20 cellular contexts compared by ENCODE assay signal in genomic region chr2:231007159-231008045, GRCh38. TPM values are rescaled to one million over a fixed set of nuclear protein-coding genes. Genes with fewer than 3 reads are reported as not detected.
A peak's percentile ranks its signal among the peaks of the same experiment; 100 is the strongest.
DNase-seq lines count a peak whose midpoint lies in the region; ATAC-seq, FAIRE-seq and TF ChIP-seq lines count a peak whose summit lies in the region.
"Had no signal": no experiment of that assay in that cellular context is flagged by ENCODE, and none has a peak within 500 bp of the region (broad histone marks: within the 10 kb centered on the region; RNA-seq: fewer than 3 reads in every experiment).

No MANE protein-coding gene starts in this region.

- peak overlapping the region; percentile 71 for H3K4me2 ChIP-seq in smooth muscle cell
- H3K4me2 ChIP-seq: BLaER1 treated with 17β-estradiol and CSF1 and Interleukin-3, amounts not matched to agents 10 nM and 100 nM had no signal

- H3K4me3 ChIP-seq in smooth muscle cell: no peak overlapping the region
- no peak overlapping the region for H3K4me3 ChIP-seq in small intestine (ENCODE audit: low read depth in 1 of 2, low read length in 2 of 2)
- H3K4me3 ChIP-seq: BLaER1 treated with 17β-estradiol and CSF1 and Interleukin-3, amounts not matched to agents 10 nM and 100 nM had no signal

- peaks cover 20% of the 10 kb centered on the region for H3K27me3 Mint-ChIP-seq in stimulated activated naive CD8-positive, alpha-beta T cell treated with anti-CD3 and anti-CD28 coated beads, Interleukin-15, amount 100 ng/mL, for 72 hours

- no peak overlapping the region for H3K4me3 Mint-ChIP-seq in stimulated activated naive CD8-positive, alpha-beta T cell treated with anti-CD3 and anti-CD28 coated beads, Interleukin-15, amount 100 ng/mL, for 72 hours

- no peaks in the 10 kb centered on the region for H3K4me1 Mint-ChIP-seq in stimulated activated naive CD8-positive, alpha-beta T cell treated with anti-CD3 and anti-CD28 coated beads, Interleukin-15, amount 100 ng/mL, for 72 hours

- H3F3A ChIP-seq in smooth muscle cell (ENCODE audit: low read depth): no peaks in the 10 kb centered on the region

- no peaks in the 10 kb centered on the region for H4K20me1 ChIP-seq in smooth muscle cell (ENCODE audit: low read depth)
- H4K20me1 ChIP-seq: BLaER1 treated with 17β-estradiol and CSF1 and Interleukin-3, amounts not matched to agents 10 nM and 100 nM had no signal

- H3K36me3 ChIP-seq in smooth muscle cell (ENCODE audit: low read depth) (no peaks in the 10 kb centered on the region), small intestine (ENCODE audit: control insufficient read depth in 2 of 2, insufficient read depth in 2 of 2, low read length in 2 of 2) (no peaks in the 10 kb centered on the region)
- H3K36me3 ChIP-seq: BLaER1 treated with 17β-estradiol and CSF1 and Interleukin-3, amounts not matched to agents 10 nM and 100 nM had no signal

- peak overlapping the region in 1 of 2 donors; percentile 81 for H3K27ac Mint-ChIP-seq in stimulated activated naive CD8-positive, alpha-beta T cell treated with anti-CD3 and anti-CD28 coated beads, Interleukin-15, amount 100 ng/mL, for 72 hours

- H3K4me1 ChIP-seq in smooth muscle cell (ENCODE audit: low read depth): peaks cover 4% of the 10 kb centered on the region
- no peaks in the 10 kb centered on the region for H3K4me1 ChIP-seq in small intestine (ENCODE audit: control insufficient read depth in 2 of 2, insufficient read depth in 1 of 2, low read depth in 1 of 2, low read length in 1 of 2)
- H3K4me1 ChIP-seq: BLaER1 treated with 17β-estradiol and CSF1 and Interleukin-3, amounts not matched to agents 10 nM and 100 nM had no signal

- DNase-seq in stimulated activated naive CD8-positive, alpha-beta T cell treated with anti-CD3 and anti-CD28 coated beads, Interleukin-15, Interleukin-2, amounts not matched to agents 100 U/mL and 50 U/mL, for 24 hours: no peak
- no peak for DNase-seq in stimulated activated naive CD8-positive, alpha-beta T cell treated with anti-CD3 and anti-CD28 coated beads, Interleukin-15, amount 100 ng/mL, for 72 hours
- DNase-seq in amniotic stem cell (lab: John Stamatoyannopoulos, UW) (peak; percentile 22), iris pigment epithelial cell (ENCODE audit: low read depth) (peak; percentile 29), smooth muscle cell (lab: John Stamatoyannopoulos, UW; ENCODE audit: unreplicated experiment) (no peak), NCI-H510A (lab: John Stamatoyannopoulos, UW) (no peak), small intestine (no peak)
- DNase-seq: DMS79, KBM-7, NCI-H1048, SIG-M5 had no signal

- no peak for FAIRE-seq in small intestine (lab: Jason Lieb, UNC)
- FAIRE-seq: G401.6, GM12892, GM19239, RCC 7860 had no signal

- H3K9me3 Mint-ChIP-seq in stimulated activated naive CD8-positive, alpha-beta T cell treated with anti-CD3 and anti-CD28 coated beads, Interleukin-15, amount 100 ng/mL, for 72 hours: peaks cover 19 to 20% of the 10 kb centered on the region in 2 donors

- no peaks in the 10 kb centered on the region for H3K9me3 ChIP-seq in smooth muscle cell (replicated peaks; ENCODE audit: low read depth)
- no peaks in the 10 kb centered on the region for H3K9me3 ChIP-seq in small intestine (ENCODE audit: control insufficient read depth, low read depth)

- no peak overlapping the region for H3K9ac ChIP-seq in smooth muscle cell (ENCODE audit: low read depth)
- H3K9ac ChIP-seq: BLaER1 treated with 17β-estradiol and CSF1 and Interleukin-3, amounts not matched to agents 10 nM and 100 nM had no signal

- H3K27me3 ChIP-seq in smooth muscle cell (ENCODE audit: low read depth) (peaks cover 15% of the 10 kb centered on the region), small intestine (ENCODE audit: control insufficient read depth in 2 of 2, insufficient read depth in 2 of 2, low read length in 2 of 2) (peaks cover 0 to 4% of the 10 kb centered on the region in 2 donors)
- H3K27me3 ChIP-seq: BLaER1 treated with 17β-estradiol and CSF1 and Interleukin-3, amounts not matched to agents 10 nM and 100 nM had no signal

- WGBS in smooth muscle cell (ENCODE audit: low lambda C conversion rate): 51% methylated on average over 12 of the region's 12 CpGs
- 63 to 65% (median 65%) methylated on average over 12 of the region's 12 CpGs for WGBS in small intestine, 3 donors

- TF ChIP-seq CTCF in smooth muscle cell (IDR thresholded peaks at IDR 0.05; ENCODE audit: borderline replicate concordance, insufficient read depth, poor library complexity, severe bottlenecking): no peak

- peak; percentile 21 for ATAC-seq in stimulated activated naive CD8-positive, alpha-beta T cell treated with anti-CD3 and anti-CD28 coated beads, Interleukin-15, Interleukin-2, amounts not matched to agents 100 U/mL and 50 U/mL, for 24 hours
- no peak for ATAC-seq in stimulated activated naive CD8-positive, alpha-beta T cell treated with anti-CD3 and anti-CD28 coated beads, Interleukin-15, amount 100 ng/mL, for 72 hours
- no peak for ATAC-seq in HG02840 (IDR thresholded peaks at IDR 0.05; ENCODE audit: low FRiP score, unreplicated experiment)

- no peak overlapping the region for H2AFZ ChIP-seq in smooth muscle cell (ENCODE audit: low read depth)

- no peaks in the 10 kb centered on the region for H3K79me2 ChIP-seq in smooth muscle cell (ENCODE audit: low read depth)

- no peak overlapping the region for H3K27ac ChIP-seq in smooth muscle cell (ENCODE audit: low read depth)
- no peak overlapping the region for H3K27ac ChIP-seq in small intestine (ENCODE audit: low read depth in 1 of 2, low read length in 1 of 2)
- H3K27ac ChIP-seq: BLaER1 treated with 17β-estradiol and CSF1 and Interleukin-3, amounts not matched to agents 10 nM and 100 nM; HL-60 had no signal

RNA-seq across cellular contexts. Expression of gene SPATA3, which starts 11.5 kb away (rescaled TPM):
- not detected in 2 replicates for total RNA-seq in smooth muscle cell
- polyA plus RNA-seq in smooth muscle cell: not detected in 2 replicates
- polyA plus RNA-seq in small intestine: not detected
- total RNA-seq: A172, NCI-H460 had no signal

RNA-seq across cellular contexts. Expression of gene C2orf72, which starts 29.9 kb away (rescaled TPM):
- 0.40 and 1.2 TPM in 2 replicates for total RNA-seq in smooth muscle cell
- polyA plus RNA-seq in smooth muscle cell (0.48 and 1.1 TPM in 2 replicates), small intestine (10 to 100 TPM in 1 of 3 donors, 1 to 10 TPM in 2; 6.5 to 17.4 (median 7.6) TPM)

RNA-seq across cellular contexts. Expression of gene PSMD1, which starts 49.3 kb away (rescaled TPM):
- total RNA-seq in smooth muscle cell: 88.8 and 95.7 TPM in 2 replicates
- polyA plus RNA-seq in smooth muscle cell: 95.4 and 99.7 TPM in 2 replicates
- 10 to 100 TPM; 49.8 to 75.1 (median 69.2) TPM for polyA plus RNA-seq in small intestine

Comparison
In these comparisons a context has a peak if more than half of its experiments do, and no peak if none do; other contexts are left out.
1. DNase-seq: peak in amniotic stem cell (single experiment) and iris pigment epithelial cell (single experiment); none in stimulated activated naive CD8-positive, alpha-beta T cell treated with anti-CD3 and anti-CD28 coated beads, Interleukin-15, Interleukin-2, amounts not matched to agents 100 U/mL and 50 U/mL, for 24 hours (single experiment), stimulated activated naive CD8-positive, alpha-beta T cell treated with anti-CD3 and anti-CD28 coated beads, Interleukin-15, amount 100 ng/mL, for 72 hours (0 of 2), smooth muscle cell (single experiment), NCI-H510A (single experiment) and small intestine (single experiment).